Comparison of ENCODE assay signal across 15 cellular contexts in the genomic region with DNA sequence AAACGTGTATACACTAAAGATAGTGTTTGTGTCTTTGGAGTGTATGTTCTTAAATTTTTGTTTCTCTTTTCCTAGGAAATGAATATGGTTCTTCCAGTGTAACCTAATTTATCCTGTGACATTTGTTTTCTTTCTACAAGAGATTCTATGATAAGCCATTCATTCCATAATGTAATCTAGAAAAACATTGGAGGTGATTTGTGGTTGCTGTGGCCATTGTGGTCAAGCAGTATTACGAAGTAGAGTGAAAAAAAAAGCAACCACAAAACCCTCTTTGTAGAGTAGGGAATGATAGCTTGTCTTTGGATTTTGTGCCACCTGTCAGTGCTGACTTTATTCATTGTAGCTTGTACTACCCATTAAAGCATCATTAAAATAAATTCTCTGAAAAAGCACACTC.
DNase-seq lines count a peak whose midpoint lies in the region; ATAC-seq and TF ChIP-seq lines count a peak whose summit lies in the region.
"Had no signal": no experiment of that assay in that cellular context is flagged by ENCODE, and none has a peak within 500 bp of the region (broad histone marks: within the 10 kb centered on the region; RNA-seq: fewer than 3 reads in every experiment).

No MANE protein-coding gene starts in this region.

- no peak overlapping the region for H3K4me2 ChIP-seq in MM.1S (ENCODE audit: low read depth, low read length)
- H3K4me2 ChIP-seq in neuronal stem cell (ENCODE audit: insufficient read depth, low read length, poor library complexity, severe bottlenecking), result no peak overlapping the region

- intact Hi-C loops in gastrocnemius medialis (cut with DNase I; ENCODE audit: low total_unique reads), result no loop called here

- no peaks in the 10 kb centered on the region for H3K36me3 ChIP-seq in MM.1S (replicated peaks; ENCODE audit: insufficient read depth, low read length)
- no peaks in the 10 kb centered on the region for H3K36me3 ChIP-seq in SJCRH30
- no peaks in the 10 kb centered on the region for H3K36me3 ChIP-seq in gastrocnemius medialis
- H3K36me3 ChIP-seq in neuronal stem cell (replicated peaks in 1 of 2; ENCODE audit: control insufficient read depth in 2 of 2, insufficient read depth in 2 of 2, low read length in 2 of 2), result no peaks in the 10 kb centered on the region
- H3K36me3 ChIP-seq: HAP-1 had no signal

- no peak overlapping the region for H2AK5ac ChIP-seq in neuronal stem cell (ENCODE audit: low read depth, low read length)

- H3K79me1 ChIP-seq in neuronal stem cell (ENCODE audit: low read depth, low read length), result no peaks in the 10 kb centered on the region

- WGBS in neuronal stem cell (ENCODE audit: extremely low coverage in 2 of 2, insufficient read length in 2 of 2, insufficient replicate concordance in 1 of 2), 2 donors, result no CpG with 5 or more reads among the region's 2 CpGs

- H2BK120ac ChIP-seq in neuronal stem cell (ENCODE audit: low read depth, low read length), result no peak overlapping the region

- H3K27me3 ChIP-seq in MM.1S (replicated peaks; ENCODE audit: insufficient read depth, low read length) (no peaks in the 10 kb centered on the region), SJCRH30 (no peaks in the 10 kb centered on the region), gastrocnemius medialis (no peaks in the 10 kb centered on the region), neuronal stem cell (ENCODE audit: control insufficient read depth in 3 of 3, insufficient read depth in 3 of 3, low read depth in 1 of 3, low read length in 3 of 3) (no peaks in the 10 kb centered on the region)

- H4K8ac ChIP-seq in neuronal stem cell (ENCODE audit: low read depth, low read length), result no peak overlapping the region

- H3K23ac ChIP-seq in neuronal stem cell (ENCODE audit: low read depth, low read length, poor library complexity), result no peak overlapping the region

- H3K27ac ChIP-seq in MM.1S (ENCODE audit: low read length) (no peak overlapping the region), SJCRH30 (no peak overlapping the region), gastrocnemius medialis (no peak overlapping the region), neuronal stem cell (replicated peaks; ENCODE audit: low read length) (no peak overlapping the region)

- TF ChIP-seq POLR2A in gastrocnemius medialis (IDR thresholded peaks at IDR 0.05), result no peak

- no peak overlapping the region for H3K9ac ChIP-seq in MM.1S (ENCODE audit: low read length)
- H3K9ac ChIP-seq in neuronal stem cell (ENCODE audit: low read depth, low read length, poor library complexity), result no peak overlapping the region

- no peak overlapping the region for H3K18ac ChIP-seq in neuronal stem cell (ENCODE audit: low read length)

- no peaks in the 10 kb centered on the region for H3K4me1 ChIP-seq in MM.1S (ENCODE audit: low read length)
- no peaks in the 10 kb centered on the region for H3K4me1 ChIP-seq in SJCRH30
- no peaks in the 10 kb centered on the region for H3K4me1 ChIP-seq in gastrocnemius medialis
- no peaks in the 10 kb centered on the region for H3K4me1 ChIP-seq in neuronal stem cell (ENCODE audit: control insufficient read depth in 2 of 2, insufficient read depth in 1 of 2, low read depth in 1 of 2, low read length in 2 of 2)
- H3K4me1 ChIP-seq: HAP-1 had no signal

- no peak overlapping the region for H2AFZ ChIP-seq in MM.1S (ENCODE audit: low read length)
- H2AFZ ChIP-seq in neuronal stem cell (ENCODE audit: low read length), result no peak overlapping the region

- ATAC-seq in gastrocnemius medialis, result no peak
- ATAC-seq in GM18511 (IDR thresholded peaks at IDR 0.05; ENCODE audit: unreplicated experiment), result no peak
- ATAC-seq: T-cell had no signal

- H3K4me3 ChIP-seq in MM.1S (ENCODE audit: low read length), result no peak overlapping the region
- H3K4me3 ChIP-seq in SJCRH30, result no peak overlapping the region
- no peak overlapping the region for H3K4me3 ChIP-seq in gastrocnemius medialis
- H3K4me3 ChIP-seq in neuronal stem cell (ENCODE audit: low read length in 2 of 2), result no peak overlapping the region
- H3K4me3 ChIP-seq: HAP-1 had no signal

- DNase-seq in MM.1S (peak; percentile 8), SJCRH30 (peak; percentile 25 to 68), astrocyte of the hippocampus (ENCODE audit: low read depth, low spot score) (peak; percentile 28), gastrocnemius medialis (no peak), neuronal stem cell (ENCODE audit: low spot score) (no peak), hippocampal formation (lab: John Stamatoyannopoulos, UW) (no peak)
- DNase-seq: IMR-90, NCI-H1092 treated with DMSO at 0.1 percent for 48 hours, NCI-H1694 treated with DMSO at 0.1 percent for 48 hours, NCI-H446 treated with DMSO at 0.1 percent for 48 hours, NCI-H82, SIG-M5, T-cell had no signal

- H2BK12ac ChIP-seq in neuronal stem cell (ENCODE audit: low read length), result no peak overlapping the region

- H4K20me1 ChIP-seq in MM.1S (ENCODE audit: insufficient read depth, low read length), result no peaks in the 10 kb centered on the region

- in situ Hi-C loops in gastrocnemius medialis (cut with MboI; ENCODE audit: low sequenced_read_pairs in 4 of 4), result no loop called here

- no peak overlapping the region for H2BK15ac ChIP-seq in neuronal stem cell (ENCODE audit: low read length)

- no peaks in the 10 kb centered on the region for H3K9me3 ChIP-seq in MM.1S (replicated peaks; ENCODE audit: insufficient read depth, low read length)
- H3K9me3 ChIP-seq in SJCRH30 (replicated peaks), result no peaks in the 10 kb centered on the region
- no peaks in the 10 kb centered on the region for H3K9me3 ChIP-seq in gastrocnemius medialis
- no peaks in the 10 kb centered on the region for H3K9me3 ChIP-seq in neuronal stem cell (replicated peaks in 1 of 2; ENCODE audit: control insufficient read depth in 2 of 2, insufficient read depth in 1 of 2, low read depth in 1 of 2, low read length in 2 of 2)
- H3K9me3 ChIP-seq: HAP-1 had no signal

- H3K14ac ChIP-seq in neuronal stem cell (ENCODE audit: low read length), result no peak overlapping the region

- H4K91ac ChIP-seq in neuronal stem cell (ENCODE audit: low read depth, low read length, poor library complexity), result no peak overlapping the region

- H3K9me2 ChIP-seq in MM.1S (replicated peaks; ENCODE audit: insufficient read depth, low read length), result no peaks in the 10 kb centered on the region

- no peaks in the 10 kb centered on the region for H3F3A ChIP-seq in MM.1S (ENCODE audit: insufficient read depth, low read length)

- H3K4ac ChIP-seq in neuronal stem cell (ENCODE audit: low read length), result no peak overlapping the region

- H2BK5ac ChIP-seq in neuronal stem cell (ENCODE audit: low read length), result no peak overlapping the region

- no peak for TF ChIP-seq CTCF in MM.1S (IDR thresholded peaks at IDR 0.05; ENCODE audit: low read length)
- no peak for TF ChIP-seq CTCF in gastrocnemius medialis (IDR thresholded peaks at IDR 0.05 in 4 of 5, conservative IDR thresholded peaks at IDR 0.05 in 1 of 5)

- H3K79me2 ChIP-seq in MM.1S (ENCODE audit: low read length), result no peaks in the 10 kb centered on the region

Comparison
In these comparisons a context has a peak if more than half of its experiments do, and no peak if none do; other contexts are left out.
1. DNase-seq: peak in MM.1S (single experiment), SJCRH30 (2 of 2) and astrocyte of the hippocampus (single experiment); none in gastrocnemius medialis (0 of 2), neuronal stem cell (single experiment) and hippocampal formation (0 of 2).